Comparison of ENCODE assay signal across 1 cellular context in the genomic region with DNA sequence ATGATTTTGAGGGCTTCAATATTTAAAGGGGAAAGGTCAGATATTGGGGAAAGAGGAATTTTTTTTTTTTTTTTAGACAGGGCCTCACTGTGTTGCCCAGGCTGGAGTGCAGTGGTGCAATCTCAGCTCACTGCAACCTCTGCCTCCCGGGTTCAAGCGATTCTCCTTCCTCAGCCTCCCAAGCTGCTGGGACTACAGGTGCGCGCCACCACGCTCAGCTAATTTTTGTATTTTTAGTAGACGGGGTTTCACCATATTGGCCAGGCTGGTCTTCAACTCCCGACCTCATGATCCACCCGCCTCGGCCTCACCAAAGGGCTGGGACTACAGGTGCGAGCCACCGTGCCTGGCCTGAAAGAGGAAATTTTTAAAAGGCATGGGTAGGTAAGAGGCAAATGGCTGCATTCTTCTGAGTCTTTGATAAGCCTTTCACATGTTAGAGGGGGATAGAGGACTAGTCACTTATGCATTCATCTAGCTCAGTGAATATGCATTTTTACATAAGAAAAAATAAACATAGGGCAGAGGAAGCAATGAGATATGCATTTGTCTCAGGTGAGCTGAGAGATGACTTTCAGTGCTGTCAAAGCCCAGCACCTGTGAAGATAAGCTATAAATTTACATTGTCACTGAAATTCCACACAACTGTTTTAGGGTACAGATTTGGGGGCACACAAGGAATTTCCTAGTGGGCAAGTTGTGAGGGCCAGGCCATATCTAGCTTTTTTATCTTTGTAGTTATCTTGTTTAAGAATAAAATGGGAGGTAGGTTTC.
TF ChIP-seq lines count a peak whose summit lies in the region.

No MANE protein-coding gene starts in this region.

TF ChIP-seq in GM23338, 12 proteins besides CTCF, POLR2A, EP300 and RAD21 (continued from another document):
- TF ChIP-seq, protein P1, sequence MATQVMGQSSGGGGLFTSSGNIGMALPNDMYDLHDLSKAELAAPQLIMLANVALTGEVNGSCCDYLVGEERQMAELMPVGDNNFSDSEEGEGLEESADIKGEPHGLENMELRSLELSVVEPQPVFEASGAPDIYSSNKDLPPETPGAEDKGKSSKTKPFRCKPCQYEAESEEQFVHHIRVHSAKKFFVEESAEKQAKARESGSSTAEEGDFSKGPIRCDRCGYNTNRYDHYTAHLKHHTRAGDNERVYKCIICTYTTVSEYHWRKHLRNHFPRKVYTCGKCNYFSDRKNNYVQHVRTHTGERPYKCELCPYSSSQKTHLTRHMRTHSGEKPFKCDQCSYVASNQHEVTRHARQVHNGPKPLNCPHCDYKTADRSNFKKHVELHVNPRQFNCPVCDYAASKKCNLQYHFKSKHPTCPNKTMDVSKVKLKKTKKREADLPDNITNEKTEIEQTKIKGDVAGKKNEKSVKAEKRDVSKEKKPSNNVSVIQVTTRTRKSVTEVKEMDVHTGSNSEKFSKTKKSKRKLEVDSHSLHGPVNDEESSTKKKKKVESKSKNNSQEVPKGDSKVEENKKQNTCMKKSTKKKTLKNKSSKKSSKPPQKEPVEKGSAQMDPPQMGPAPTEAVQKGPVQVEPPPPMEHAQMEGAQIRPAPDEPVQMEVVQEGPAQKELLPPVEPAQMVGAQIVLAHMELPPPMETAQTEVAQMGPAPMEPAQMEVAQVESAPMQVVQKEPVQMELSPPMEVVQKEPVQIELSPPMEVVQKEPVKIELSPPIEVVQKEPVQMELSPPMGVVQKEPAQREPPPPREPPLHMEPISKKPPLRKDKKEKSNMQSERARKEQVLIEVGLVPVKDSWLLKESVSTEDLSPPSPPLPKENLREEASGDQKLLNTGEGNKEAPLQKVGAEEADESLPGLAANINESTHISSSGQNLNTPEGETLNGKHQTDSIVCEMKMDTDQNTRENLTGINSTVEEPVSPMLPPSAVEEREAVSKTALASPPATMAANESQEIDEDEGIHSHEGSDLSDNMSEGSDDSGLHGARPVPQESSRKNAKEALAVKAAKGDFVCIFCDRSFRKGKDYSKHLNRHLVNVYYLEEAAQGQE (IDR thresholded peaks at IDR 0.05; ENCODE audit: unreplicated experiment), result no peak
- no peak for TF ChIP-seq POLR2AphosphoS5 (IDR thresholded peaks at IDR 0.05; ENCODE audit: low read depth)
- TF ChIP-seq ZNF331 (CRISPR knock-in tag; IDR thresholded peaks at IDR 0.05; ENCODE audit: low read depth), result no peak
- TF ChIP-seq, protein P2, sequence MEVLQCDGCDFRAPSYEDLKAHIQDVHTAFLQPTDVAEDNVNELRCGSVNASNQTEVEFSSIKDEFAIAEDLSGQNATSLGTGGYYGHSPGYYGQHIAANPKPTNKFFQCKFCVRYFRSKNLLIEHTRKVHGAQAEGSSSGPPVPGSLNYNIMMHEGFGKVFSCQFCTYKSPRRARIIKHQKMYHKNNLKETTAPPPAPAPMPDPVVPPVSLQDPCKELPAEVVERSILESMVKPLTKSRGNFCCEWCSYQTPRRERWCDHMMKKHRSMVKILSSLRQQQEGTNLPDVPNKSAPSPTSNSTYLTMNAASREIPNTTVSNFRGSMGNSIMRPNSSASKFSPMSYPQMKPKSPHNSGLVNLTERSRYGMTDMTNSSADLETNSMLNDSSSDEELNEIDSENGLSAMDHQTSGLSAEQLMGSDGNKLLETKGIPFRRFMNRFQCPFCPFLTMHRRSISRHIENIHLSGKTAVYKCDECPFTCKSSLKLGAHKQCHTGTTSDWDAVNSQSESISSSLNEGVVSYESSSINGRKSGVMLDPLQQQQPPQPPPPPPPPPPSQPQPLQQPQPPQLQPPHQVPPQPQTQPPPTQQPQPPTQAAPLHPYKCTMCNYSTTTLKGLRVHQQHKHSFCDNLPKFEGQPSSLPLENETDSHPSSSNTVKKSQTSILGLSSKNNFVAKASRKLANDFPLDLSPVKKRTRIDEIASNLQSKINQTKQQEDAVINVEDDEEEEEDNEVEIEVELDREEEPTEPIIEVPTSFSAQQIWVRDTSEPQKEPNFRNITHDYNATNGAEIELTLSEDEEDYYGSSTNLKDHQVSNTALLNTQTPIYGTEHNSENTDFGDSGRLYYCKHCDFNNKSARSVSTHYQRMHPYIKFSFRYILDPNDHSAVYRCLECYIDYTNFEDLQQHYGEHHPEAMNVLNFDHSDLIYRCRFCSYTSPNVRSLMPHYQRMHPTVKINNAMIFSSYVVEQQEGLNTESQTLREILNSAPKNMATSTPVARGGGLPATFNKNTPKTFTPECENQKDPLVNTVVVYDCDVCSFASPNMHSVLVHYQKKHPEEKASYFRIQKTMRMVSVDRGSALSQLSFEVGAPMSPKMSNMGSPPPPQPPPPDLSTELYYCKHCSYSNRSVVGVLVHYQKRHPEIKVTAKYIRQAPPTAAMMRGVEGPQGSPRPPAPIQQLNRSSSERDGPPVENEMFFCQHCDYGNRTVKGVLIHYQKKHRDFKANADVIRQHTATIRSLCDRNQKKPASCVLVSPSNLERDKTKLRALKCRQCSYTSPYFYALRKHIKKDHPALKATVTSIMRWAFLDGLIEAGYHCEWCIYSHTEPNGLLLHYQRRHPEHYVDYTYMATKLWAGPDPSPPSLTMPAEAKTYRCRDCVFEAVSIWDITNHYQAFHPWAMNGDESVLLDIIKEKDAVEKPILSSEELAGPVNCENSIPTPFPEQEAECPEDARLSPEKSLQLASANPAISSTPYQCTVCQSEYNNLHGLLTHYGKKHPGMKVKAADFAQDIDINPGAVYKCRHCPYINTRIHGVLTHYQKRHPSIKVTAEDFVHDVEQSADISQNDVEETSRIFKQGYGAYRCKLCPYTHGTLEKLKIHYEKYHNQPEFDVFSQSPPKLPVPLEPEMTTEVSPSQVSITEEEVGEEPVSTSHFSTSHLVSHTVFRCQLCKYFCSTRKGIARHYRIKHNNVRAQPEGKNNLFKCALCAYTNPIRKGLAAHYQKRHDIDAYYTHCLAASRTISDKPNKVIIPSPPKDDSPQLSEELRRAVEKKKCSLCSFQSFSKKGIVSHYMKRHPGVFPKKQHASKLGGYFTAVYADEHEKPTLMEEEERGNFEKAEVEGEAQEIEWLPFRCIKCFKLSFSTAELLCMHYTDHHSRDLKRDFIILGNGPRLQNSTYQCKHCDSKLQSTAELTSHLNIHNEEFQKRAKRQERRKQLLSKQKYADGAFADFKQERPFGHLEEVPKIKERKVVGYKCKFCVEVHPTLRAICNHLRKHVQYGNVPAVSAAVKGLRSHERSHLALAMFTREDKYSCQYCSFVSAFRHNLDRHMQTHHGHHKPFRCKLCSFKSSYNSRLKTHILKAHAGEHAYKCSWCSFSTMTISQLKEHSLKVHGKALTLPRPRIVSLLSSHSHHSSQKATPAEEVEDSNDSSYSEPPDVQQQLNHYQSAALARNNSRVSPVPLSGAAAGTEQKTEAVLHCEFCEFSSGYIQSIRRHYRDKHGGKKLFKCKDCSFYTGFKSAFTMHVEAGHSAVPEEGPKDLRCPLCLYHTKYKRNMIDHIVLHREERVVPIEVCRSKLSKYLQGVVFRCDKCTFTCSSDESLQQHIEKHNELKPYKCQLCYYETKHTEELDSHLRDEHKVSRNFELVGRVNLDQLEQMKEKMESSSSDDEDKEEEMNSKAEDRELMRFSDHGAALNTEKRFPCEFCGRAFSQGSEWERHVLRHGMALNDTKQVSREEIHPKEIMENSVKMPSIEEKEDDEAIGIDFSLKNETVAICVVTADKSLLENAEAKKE (CRISPR knock-in tag; IDR thresholded peaks at IDR 0.05), result no peak
- no peak for TF ChIP-seq ZNF114 (CRISPR knock-in tag; IDR thresholded peaks at IDR 0.05)
- no peak for TF ChIP-seq EZH2 (IDR thresholded peaks at IDR 0.05; ENCODE audit: low read depth, unreplicated experiment)
- TF ChIP-seq JUNB (IDR thresholded peaks at IDR 0.05; ENCODE audit: unreplicated experiment), result no peak
- no peak for TF ChIP-seq STAT1 (IDR thresholded peaks at IDR 0.05; ENCODE audit: unreplicated experiment)
- TF ChIP-seq EZH2phosphoT487 (IDR thresholded peaks at IDR 0.05; ENCODE audit: unreplicated experiment), result no peak
- TF ChIP-seq, protein P3, sequence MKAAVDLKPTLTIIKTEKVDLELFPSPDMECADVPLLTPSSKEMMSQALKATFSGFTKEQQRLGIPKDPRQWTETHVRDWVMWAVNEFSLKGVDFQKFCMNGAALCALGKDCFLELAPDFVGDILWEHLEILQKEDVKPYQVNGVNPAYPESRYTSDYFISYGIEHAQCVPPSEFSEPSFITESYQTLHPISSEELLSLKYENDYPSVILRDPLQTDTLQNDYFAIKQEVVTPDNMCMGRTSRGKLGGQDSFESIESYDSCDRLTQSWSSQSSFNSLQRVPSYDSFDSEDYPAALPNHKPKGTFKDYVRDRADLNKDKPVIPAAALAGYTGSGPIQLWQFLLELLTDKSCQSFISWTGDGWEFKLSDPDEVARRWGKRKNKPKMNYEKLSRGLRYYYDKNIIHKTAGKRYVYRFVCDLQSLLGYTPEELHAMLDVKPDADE (IDR thresholded peaks at IDR 0.05), result no peak
TF ChIP-seq in GM23338: peak in this region for 0.
